Comparison of ENCODE assay signal across 8 cellular contexts in the genomic region with DNA sequence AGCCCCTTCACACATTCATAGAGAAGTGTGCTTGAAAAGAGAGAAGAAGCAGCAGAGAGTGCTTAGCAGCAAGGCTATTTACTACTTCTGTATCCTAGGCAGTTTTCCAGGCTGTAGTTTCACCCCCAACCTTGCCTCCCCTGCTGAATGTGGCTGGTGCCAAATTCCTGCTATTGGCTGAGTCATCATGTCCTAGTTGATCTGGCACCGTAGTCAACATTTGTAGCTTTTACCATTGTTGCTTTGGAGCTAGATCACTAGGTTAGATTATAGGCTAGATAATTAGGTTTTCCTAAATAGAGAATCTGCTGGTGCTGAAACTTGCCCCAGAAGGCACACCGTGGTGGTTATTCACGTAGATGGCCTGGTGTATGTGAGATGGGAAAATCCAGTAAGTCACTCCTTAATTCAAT. TPM values are rescaled to one million over a fixed set of nuclear protein-coding genes. Genes with fewer than 3 reads are reported as not detected.
DNase-seq lines count a peak whose midpoint lies in the region; ATAC-seq, FAIRE-seq and TF ChIP-seq lines count a peak whose summit lies in the region.

No MANE protein-coding gene starts in this region.

- no TSS peak for BruUV-seq in HepG2 (replicated peaks; lab: Mats Ljungman, UMichigan)

- WGBS in HepG2 (ENCODE audit: low lambda C conversion rate): 69% methylated on average over 3 of the region's 3 CpGs

- H3K4me1 Mint-ChIP-seq in activated T-cell treated with anti-CD3 and anti-CD28 coated beads, Interleukin-2, amount 50 U/mL, for 24 hours (ENCODE audit: low read depth): no peaks in the 10 kb centered on the region

- peak overlapping the region; percentile 4 for H3K27ac ChIP-seq in cingulate gyrus (ENCODE audit: low read depth, low read length)
- H3K27ac ChIP-seq in HepG2 (ENCODE audit: extremely low read length, insufficient read depth, low read length): no peak overlapping the region

- FAIRE-seq in HepG2 (lab: Jason Lieb, UNC): no peak

- H3K9me3 Mint-ChIP-seq in activated T-cell treated with anti-CD3 and anti-CD28 coated beads, Interleukin-2, amount 50 U/mL, for 24 hours: peaks cover 2% of the 10 kb centered on the region

- no peaks in the 10 kb centered on the region for H3K27me3 ChIP-seq in HepG2 (ENCODE audit: control insufficient read depth in 1 of 2, insufficient read depth in 2 of 2, low read length in 2 of 2)

- H3K9ac ChIP-seq in HepG2 (ENCODE audit: insufficient read depth, low read depth, low read length): no peak overlapping the region

- H3K4me3 ChIP-seq in HepG2 (replicated peaks in 1 of 3; ENCODE audit: insufficient read depth in 1 of 3, low read depth in 2 of 3, low read length in 3 of 3): no peak overlapping the region

- in situ Hi-C loops in HepG2 (cut with HindIII; ENCODE audit: extremely low pct_ligation_motif_present, low pct_unique_long_range_greater_than_20kb): no loop called here

- TF ChIP-seq EP300 in HepG2 (IDR thresholded peaks at IDR 0.05; ENCODE audit: low read depth in 2 of 2, low read length in 2 of 2) (no peak), HepG2 (CRISPR knock-in tag; IDR thresholded peaks at IDR 0.05; ENCODE audit: borderline replicate concordance) (no peak)

- H2AFZ ChIP-seq in HepG2 (ENCODE audit: low read length): no peak overlapping the region

- no peaks in the 10 kb centered on the region for H3K27me3 Mint-ChIP-seq in activated T-cell treated with anti-CD3 and anti-CD28 coated beads, Interleukin-2, amount 50 U/mL, for 24 hours

- POLR2A ChIA-PET in HepG2 (lab: Yijun Ruan, JAX): no interaction called here

- no peaks in the 10 kb centered on the region for H3K36me3 ChIP-seq in HepG2 (replicated peaks in 1 of 2; ENCODE audit: control insufficient read depth in 1 of 2, insufficient read depth in 2 of 2, low read length in 2 of 2)

- no peak for TF ChIP-seq RAD21 in HepG2 (CRISPR knock-in tag; IDR thresholded peaks at IDR 0.05)

- TF ChIP-seq CTCF in HepG2 (CRISPR knock-in tag; IDR thresholded peaks at IDR 0.05): no peak

- H3K4me2 ChIP-seq in HepG2 (ENCODE audit: low read depth, low read length): no peak overlapping the region

- no peak for ATAC-seq in HepG2
- no peak for ATAC-seq in GM21360 (IDR thresholded peaks at IDR 0.05; ENCODE audit: unreplicated experiment)

- H3K4me3 Mint-ChIP-seq in activated T-cell treated with anti-CD3 and anti-CD28 coated beads, Interleukin-2, amount 50 U/mL, for 24 hours: no peak overlapping the region

- H3K36me3 Mint-ChIP-seq in activated T-cell treated with anti-CD3 and anti-CD28 coated beads, Interleukin-2, amount 50 U/mL, for 24 hours (ENCODE audit: low read depth): no peaks in the 10 kb centered on the region

- no peaks in the 10 kb centered on the region for H3K9me3 ChIP-seq in HepG2 (ENCODE audit: low read length)

- H3K79me2 ChIP-seq in HepG2 (ENCODE audit: insufficient read depth, low read length): no peaks in the 10 kb centered on the region

- no peak overlapping the region for H3K27ac Mint-ChIP-seq in activated T-cell treated with anti-CD3 and anti-CD28 coated beads, Interleukin-2, amount 50 U/mL, for 24 hours

- intact Hi-C loops in HepG2 (cut with micrococcal nuclease; ENCODE audit: unreplicated experiment): no loop called here

- no peak for TF ChIP-seq POLR2A in HepG2 (IDR thresholded peaks at IDR 0.05; ENCODE audit: insufficient read depth in 1 of 2, low read depth in 2 of 2, low read length in 2 of 2)

- DNase-seq in AG20443 (ENCODE audit: low spot score) (peak; percentile 82), NCI-H2029 (lab: John Stamatoyannopoulos, UW) (peak; percentile 79), HepG2 (ENCODE audit: low spot score) (no peak), ureter (ENCODE audit: low spot score) (peak; percentile 70), germinal center (ENCODE audit: low spot score) (no peak)
- DNase-seq in activated T-cell treated with anti-CD3 and anti-CD28 coated beads, Interleukin-2, amount 50 U/mL, for 24 hours: no peak

- no peaks in the 10 kb centered on the region for H3K4me1 ChIP-seq in HepG2 (ENCODE audit: insufficient read depth, low read length)

- H4K20me1 ChIP-seq in HepG2 (ENCODE audit: insufficient read depth, low read length): no peaks in the 10 kb centered on the region

- CTCF ChIA-PET in HepG2 (lab: Yijun Ruan, JAX; ENCODE audit: low intra/inter-chr PET ratio, low total read pairs): no interaction called here

TF ChIP-seq in HepG2, 621 proteins besides CTCF, POLR2A, EP300 and RAD21:
- TF ChIP-seq MAFF (IDR thresholded peaks at IDR 0.05; ENCODE audit: low read depth, low read length) (peak; percentile 58), FOSL2 (CRISPR knock-in tag; IDR thresholded peaks at IDR 0.05) (peak; percentile 48; the same call in 1 of the 2 replicates), ZBTB1 (CRISPR knock-in tag; IDR thresholded peaks at IDR 0.05; ENCODE audit: borderline replicate concordance) (no peak), FOSL1 (CRISPR knock-in tag; IDR thresholded peaks at IDR 0.05; ENCODE audit: borderline replicate concordance) (no peak), MAFK (conservative IDR thresholded peaks at IDR 0.05 in 1 of 2, IDR thresholded peaks at IDR 0.05 in 1 of 2; ENCODE audit: low read length in 2 of 2) (peak; percentile 51 to 54)

RNA-seq across cellular contexts. Expression of gene ARHGAP42, which starts 32.7 kb away (rescaled TPM):
- total RNA-seq in HepG2 (2016; rRNA removed; fragmentation: Illumina TruSeq; extraction: Trizol): 4.3 and 4.8 TPM in 2 replicates
- total RNA-seq in HepG2 (2016; cell fraction: cytosol; rRNA removed; fragmentation: Illumina TruSeq; extraction: Trizol; ENCODE audit: low read depth): 1.1 and 1.9 TPM in 2 replicates
- total RNA-seq in HepG2 (2016; cell fraction: insoluble cytoplasmic fraction; rRNA removed; fragmentation: Illumina TruSeq; extraction: Trizol): 4.6 and 5.0 TPM in 2 replicates
- 2.0 and 2.2 TPM in 2 replicates for total RNA-seq in HepG2 (2016; cell fraction: membrane; rRNA removed; fragmentation: Illumina TruSeq; extraction: Trizol)
- 5.8 and 7.5 TPM in 2 replicates for total RNA-seq in HepG2 (2016; cell fraction: nucleus; rRNA removed; fragmentation: Illumina TruSeq; extraction: Trizol)
- polyA plus RNA-seq in HepG2 (2011; rRNA removed): 2.5 and 2.7 TPM in 2 replicates
- polyA plus RNA-seq in HepG2 (2011; cell fraction: cytosol; rRNA removed): 1.1 and 2.3 TPM in 2 replicates
- polyA plus RNA-seq in HepG2 (2011; cell fraction: nucleus; rRNA removed): 2.3 and 2.4 TPM in 2 replicates
- polyA plus RNA-seq in HepG2 (2012): 1.4 and 2.0 TPM in 2 replicates
- 0.18 and 0.35 TPM in 2 replicates for polyA plus RNA-seq in HepG2 (2016; cell fraction: cytosol; fragmentation: Illumina TruSeq; extraction: Trizol; ENCODE audit: low read depth)
- 3.1 and 3.6 TPM in 2 replicates for polyA plus RNA-seq in HepG2 (2016; cell fraction: insoluble cytoplasmic fraction; fragmentation: Illumina TruSeq; extraction: Trizol; ENCODE audit: low read depth)
- 0.64 and 0.72 TPM in 2 replicates for polyA plus RNA-seq in HepG2 (2016; cell fraction: membrane; fragmentation: Illumina TruSeq; extraction: Trizol; ENCODE audit: low read depth)
- 3.7 and 4.6 TPM in 2 replicates for polyA plus RNA-seq in HepG2 (2016; cell fraction: nucleus; fragmentation: Illumina TruSeq; extraction: Trizol; ENCODE audit: insufficient read depth, low read depth)
- polyA minus RNA-seq in HepG2 (2011; rRNA and poly(A)+ RNA removed; ENCODE audit: low replicate concordance): 1.2 and 6.8 TPM in 2 replicates
- 2.6 and 4.1 TPM in 2 replicates for polyA minus RNA-seq in HepG2 (2011; cell fraction: cytosol; rRNA and poly(A)+ RNA removed)
- polyA minus RNA-seq in HepG2 (2011; cell fraction: nucleus; rRNA and poly(A)+ RNA removed): 8.9 and 13.4 TPM in 2 replicates
- total RNA-seq in ureter: 32.6 TPM

Comparison
In these comparisons a context has a peak if more than half of its experiments do, and no peak if none do; other contexts are left out.
1. DNase-seq: peak in AG20443 (single experiment), NCI-H2029 (single experiment) and ureter (single experiment); none in HepG2 (single experiment), germinal center (single experiment) and activated T-cell treated with anti-CD3 and anti-CD28 coated beads, Interleukin-2, amount 50 U/mL, for 24 hours (single experiment).